36 cellular contexts compared by ENCODE assay signal in the genomic region with DNA sequence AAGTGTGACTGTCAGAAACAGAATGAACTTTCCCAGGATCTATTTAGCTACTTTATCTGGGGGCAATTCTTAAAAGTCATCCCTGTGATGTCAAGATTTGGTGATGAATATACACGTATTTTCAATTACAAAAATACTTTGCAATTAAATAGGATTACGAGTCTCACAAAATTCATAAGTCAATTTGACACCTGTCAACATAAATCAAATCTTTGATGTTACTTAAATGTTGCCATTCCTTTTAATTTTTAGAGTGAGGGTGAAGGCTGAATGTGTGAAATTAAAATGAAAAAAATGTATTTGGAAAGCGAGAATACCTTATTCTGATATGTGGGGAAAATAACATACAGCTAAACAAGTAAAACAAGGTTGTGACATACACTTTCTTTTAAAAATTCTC.
"Had no signal": no experiment of that assay in that cellular context is flagged by ENCODE, and none has a peak within 500 bp of the region (broad histone marks: within the 10 kb centered on the region; RNA-seq: fewer than 3 reads in every experiment).

No MANE protein-coding gene starts in this region.

- DNase-seq: Karpas-422, Kasumi-1, MG63, MM.1S, MV-4-11, NCI-H1048, NCI-H1092, NCI-H1092 treated with DMSO at 0.1 percent for 48 hours, NCI-H1105, NCI-H1105 treated with DMSO at 0.1 percent for 48 hours, NCI-H1417, NCI-H1417 treated with DMSO at 0.1 percent for 48 hours, NCI-H1436, NCI-H1436 treated with DMSO at 0.1 percent for 48 hours, NCI-H146, NCI-H1694, NCI-H1694 treated with DMSO at 0.1 percent for 48 hours, NCI-H187, NCI-H187 treated with DMSO at 0.1 percent for 48 hours, NCI-H1930, NCI-H2029, NCI-H2029 treated with DMSO at 0.1 percent for 48 hours, NCI-H2081, NCI-H2081 treated with DMSO at 0.1 percent for 48 hours, NCI-H2107, NCI-H2171, NCI-H2171 treated with DMSO at 0.1 percent for 48 hours, NCI-H2227 treated with DMSO at 0.1 percent for 48 hours, NCI-H226, NCI-H345, NCI-H446, NCI-H446 treated with DMSO at 0.1 percent for 48 hours, NCI-H510A, NCI-H510A treated with DMSO at 0.1 percent for 48 hours, NCI-H524, NCI-H524 treated with DMSO at 0.1 percent for 48 hours had no signal

- H3K27me3 ChIP-seq: MG63 had no signal

- H3K36me3 ChIP-seq: MG63 had no signal

- H3K4me3 ChIP-seq: MG63 had no signal

- H3K9me3 ChIP-seq: MG63 had no signal
